21 cellular contexts compared by ENCODE assay signal in genomic region chr11:134346101-134346975, GRCh38. TPM values are rescaled to one million over a fixed set of nuclear protein-coding genes. Genes with fewer than 3 reads are reported as not detected.
A peak's percentile ranks its signal among the peaks of the same experiment; 100 is the strongest.
DNase-seq lines count a peak whose midpoint lies in the region; TF ChIP-seq lines count a peak whose summit lies in the region.
"Had no signal": no experiment of that assay in that cellular context is flagged by ENCODE, and none has a peak within 500 bp of the region (broad histone marks: within the 10 kb centered on the region; RNA-seq: fewer than 3 reads in every experiment).

No MANE protein-coding gene starts in this region.

- no peak for TF ChIP-seq EP300 in suprapubic skin (IDR thresholded peaks at IDR 0.05)

- DNase-seq in T-helper 1 cell (no peak), H7 (peak; percentile 35), endothelial cell (ENCODE audit: low spot score) (peak; percentile 2), suprapubic skin (ENCODE audit: low spot score in 2 of 2) (peak; percentile 51 to 74), pons (ENCODE audit: low spot score) (no peak), kidney glomerular epithelial cell (lab: John Stamatoyannopoulos, UW) (no peak)
- DNase-seq in T-helper 2 cell treated with Interferon-gamma antibody and Interleukin-4, amounts not matched to agents 5 μg/mL and 100 μg/mL, for 36 hours (ENCODE audit: low spot score) = no peak
- DNase-seq: ACHN; activated CD4-positive, alpha-beta T cell treated with anti-CD3 and anti-CD28 coated beads for 4 hours; activated effector memory CD4-positive, alpha-beta T cell treated with anti-CD3 and anti-CD28 coated beads, Interleukin-2, amount 50 U/mL, for 16 hours; foreskin fibroblast; hippocampal formation; NCI-H187 treated with DMSO at 0.1 percent for 48 hours; occipital lobe; sigmoid colon had no signal

- no peaks in the 10 kb centered on the region; the same call in 1 of the 2 replicates for H3K27me3 ChIP-seq in H7 (ENCODE audit: control insufficient read depth, insufficient read depth, low read length)
- no peaks in the 10 kb centered on the region for H3K27me3 ChIP-seq in suprapubic skin
- H3K27me3 ChIP-seq: breast epithelium, sigmoid colon had no signal

- WGBS in suprapubic skin = 47% methylated on average over 22 of the region's 22 CpGs

- TF ChIP-seq POLR2A in suprapubic skin (IDR thresholded peaks at IDR 0.05) = no peak

- no peak overlapping the region for H3K27ac ChIP-seq in suprapubic skin
- H3K27ac ChIP-seq: breast epithelium, sigmoid colon had no signal

- H3K4me1 Mint-ChIP-seq in T-helper 1 cell treated with Interleukin-12 subunit alpha and Interleukin-12 subunit beta and Interleukin-4 antibody, amounts not matched to agents 30 μg/mL and 1 μg/mL, for 36 hours (ENCODE audit: low read depth) = peaks cover 16% of the 10 kb centered on the region
- H3K4me1 Mint-ChIP-seq in endothelial cell (ENCODE audit: unreplicated experiment) = peaks cover 3% of the 10 kb centered on the region
- peaks cover 15% of the 10 kb centered on the region for H3K4me1 Mint-ChIP-seq in T-helper 2 cell treated with Interferon-gamma antibody and Interleukin-4, amounts not matched to agents 5 μg/mL and 100 μg/mL, for 36 hours (ENCODE audit: low read depth)
- H3K4me1 Mint-ChIP-seq: CD14-positive monocyte had no signal

- H3K4me3 Mint-ChIP-seq in T-helper 1 cell treated with Interleukin-12 subunit alpha and Interleukin-12 subunit beta and Interleukin-4 antibody, amounts not matched to agents 30 μg/mL and 1 μg/mL, for 36 hours = no peak overlapping the region
- H3K4me3 Mint-ChIP-seq in endothelial cell (ENCODE audit: unreplicated experiment) = no peak overlapping the region
- no peak overlapping the region for H3K4me3 Mint-ChIP-seq in T-helper 2 cell treated with Interferon-gamma antibody and Interleukin-4, amounts not matched to agents 5 μg/mL and 100 μg/mL, for 36 hours
- H3K4me3 Mint-ChIP-seq: CD14-positive monocyte, GM23338 had no signal

- peaks cover 4% of the 10 kb centered on the region for H3K27me3 Mint-ChIP-seq in T-helper 1 cell treated with Interleukin-12 subunit alpha and Interleukin-12 subunit beta and Interleukin-4 antibody, amounts not matched to agents 30 μg/mL and 1 μg/mL, for 36 hours (ENCODE audit: low read depth)
- peaks cover 5% of the 10 kb centered on the region for H3K27me3 Mint-ChIP-seq in endothelial cell (ENCODE audit: unreplicated experiment)
- peaks cover 2% of the 10 kb centered on the region for H3K27me3 Mint-ChIP-seq in T-helper 2 cell treated with Interferon-gamma antibody and Interleukin-4, amounts not matched to agents 5 μg/mL and 100 μg/mL, for 36 hours (ENCODE audit: low read depth)

- TF ChIP-seq CTCF in endothelial cell (IDR thresholded peaks at IDR 0.05; ENCODE audit: unreplicated experiment) (no peak), suprapubic skin (IDR thresholded peaks at IDR 0.05) (no peak)

- no peaks in the 10 kb centered on the region for H3K9me3 Mint-ChIP-seq in T-helper 1 cell treated with Interleukin-12 subunit alpha and Interleukin-12 subunit beta and Interleukin-4 antibody, amounts not matched to agents 30 μg/mL and 1 μg/mL, for 36 hours
- H3K9me3 Mint-ChIP-seq in endothelial cell (ENCODE audit: unreplicated experiment) = no peaks in the 10 kb centered on the region
- H3K9me3 Mint-ChIP-seq in T-helper 2 cell treated with Interferon-gamma antibody and Interleukin-4, amounts not matched to agents 5 μg/mL and 100 μg/mL, for 36 hours = no peaks in the 10 kb centered on the region
- H3K9me3 Mint-ChIP-seq: GM23338 had no signal

- peaks cover 3% of the 10 kb centered on the region for H3K36me3 Mint-ChIP-seq in T-helper 1 cell treated with Interleukin-12 subunit alpha and Interleukin-12 subunit beta and Interleukin-4 antibody, amounts not matched to agents 30 μg/mL and 1 μg/mL, for 36 hours (ENCODE audit: low read depth)
- H3K36me3 Mint-ChIP-seq in endothelial cell (ENCODE audit: low read depth, unreplicated experiment) = peaks cover 4% of the 10 kb centered on the region
- H3K36me3 Mint-ChIP-seq in T-helper 2 cell treated with Interferon-gamma antibody and Interleukin-4, amounts not matched to agents 5 μg/mL and 100 μg/mL, for 36 hours (ENCODE audit: low read depth) = no peaks in the 10 kb centered on the region
- H3K36me3 Mint-ChIP-seq: CD14-positive monocyte had no signal

- no peaks in the 10 kb centered on the region for H3K36me3 ChIP-seq in H7 (replicated peaks; ENCODE audit: control insufficient read depth, insufficient read depth, low read length)
- H3K36me3 ChIP-seq in suprapubic skin = no peaks in the 10 kb centered on the region
- H3K36me3 ChIP-seq: breast epithelium had no signal

- H3K27ac Mint-ChIP-seq in T-helper 1 cell treated with Interleukin-12 subunit alpha and Interleukin-12 subunit beta and Interleukin-4 antibody, amounts not matched to agents 30 μg/mL and 1 μg/mL, for 36 hours = peak overlapping the region; percentile 18
- H3K27ac Mint-ChIP-seq in endothelial cell (ENCODE audit: unreplicated experiment) = no peak overlapping the region
- no peak overlapping the region for H3K27ac Mint-ChIP-seq in T-helper 2 cell treated with Interferon-gamma antibody and Interleukin-4, amounts not matched to agents 5 μg/mL and 100 μg/mL, for 36 hours
- H3K27ac Mint-ChIP-seq: CD14-positive monocyte, GM23338 had no signal

- H3K4me3 ChIP-seq in H7 (ENCODE audit: insufficient read depth, low read depth, low read length) (no peak overlapping the region), suprapubic skin (no peak overlapping the region)
- H3K4me3 ChIP-seq: breast epithelium, GM23338, K562, sigmoid colon had no signal

- H3K9me3 ChIP-seq in suprapubic skin = no peaks in the 10 kb centered on the region
- H3K9me3 ChIP-seq: breast epithelium, sigmoid colon had no signal

- no peaks in the 10 kb centered on the region for H3K4me1 ChIP-seq in suprapubic skin
- H3K4me1 ChIP-seq: breast epithelium, sigmoid colon had no signal

RNA-seq across cellular contexts. Expression of gene GLB1L2, which starts 14.6 kb away (rescaled TPM):
- total RNA-seq in H7 (2014; rRNA removed; shearing (Covaris generic)) = 3.7 and 4.1 TPM in 2 replicates
- total RNA-seq in endothelial cell (ENCODE audit: unreplicated experiment) (5.0 TPM), suprapubic skin (10 to 100 TPM; 11.5 to 28.3 (median 21.8) TPM)
- total RNA-seq: OCI-LY7 had no signal

Comparison
In these comparisons a context has a peak if more than half of its experiments do, and no peak if none do; other contexts are left out.
1. DNase-seq: peak in H7 (single experiment), endothelial cell (single experiment) and suprapubic skin (2 of 2); none in T-helper 1 cell (0 of 5), T-helper 2 cell treated with Interferon-gamma antibody and Interleukin-4, amounts not matched to agents 5 μg/mL and 100 μg/mL, for 36 hours (single experiment), pons (single experiment) and kidney glomerular epithelial cell (single experiment).